ENCODE assay signal across 27 cellular contexts in the genomic region with DNA sequence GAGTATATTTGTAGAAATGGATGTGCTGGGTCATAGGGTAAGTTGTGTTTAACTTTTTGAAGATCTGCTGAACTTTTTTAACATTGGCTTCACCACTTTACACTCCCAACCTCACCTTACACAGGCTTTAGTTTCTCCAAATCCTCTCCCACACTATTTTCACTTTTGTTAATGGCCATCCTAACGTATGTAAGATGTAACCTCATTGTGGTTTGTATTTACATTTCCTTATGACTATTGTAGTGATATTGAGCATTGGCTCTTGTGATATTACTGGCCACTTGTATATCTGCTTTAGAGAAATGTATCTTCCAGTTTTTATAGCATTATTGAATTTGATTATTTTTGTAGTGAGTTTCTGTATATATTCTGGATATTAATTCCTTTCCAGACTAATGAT.
"Had no signal": no experiment of that assay in that cellular context is flagged by ENCODE, and none has a peak within 500 bp of the region (broad histone marks: within the 10 kb centered on the region; RNA-seq: fewer than 3 reads in every experiment).

No MANE protein-coding gene starts in this region.

- H3K4me3 ChIP-seq: esophagus muscularis mucosa, heart left ventricle, ovary, skin epidermis, suprapubic skin, tibial artery had no signal

- H3K27ac ChIP-seq: esophagus muscularis mucosa, foreskin keratinocyte, heart left ventricle, ovary, skin epidermis, suprapubic skin, tibial artery had no signal

- H3K9me3 Mint-ChIP-seq: activated B cell treated with CpG ODN at 0.5 μM for 24 hours; activated naive CD4-positive, alpha-beta T cell treated with anti-CD3 and anti-CD28 coated beads, Interleukin-2, amount 50 U/mL, for 24 hours; activated T-cell treated with anti-CD3 and anti-CD28 coated beads, Interleukin-2, amount 50 U/mL, for 4 hours; activated T-helper 2 cell treated with anti-CD3 and anti-CD28 coated beads, Interferon-gamma antibody, Interleukin-2, Interleukin-4, amounts not matched to agents 10 μg/mL and 5 μg/mL and 100 μg/mL, durations not matched to agents 14 hours and 24 hours and 36 hours; immature natural killer cell; memory B cell; naive thymus-derived CD4-positive, alpha-beta T cell; stimulated activated memory B cell treated with anti-CD40 and anti-IgM and Interleukin-4, amounts not matched to agents 10 μg/mL and 1 μg/mL and 100 μg/mL, for 72 hours; T-helper 2 cell treated with Interferon-gamma antibody and Interleukin-4, amounts not matched to agents 5 μg/mL and 100 μg/mL, for 36 hours had no signal

- ATAC-seq: activated T-cell treated with anti-CD3 and anti-CD28 coated beads, Interleukin-2, amount 50 U/mL, for 4 hours; foreskin keratinocyte; heart left ventricle; left colon; naive thymus-derived CD4-positive, alpha-beta T cell; sciatic nerve; stimulated activated memory B cell treated with anti-CD40 and anti-IgM and Interleukin-4, amounts not matched to agents 10 μg/mL and 1 μg/mL and 100 μg/mL, for 72 hours had no signal

- H3K27ac Mint-ChIP-seq: activated B cell treated with CpG ODN at 0.5 μM for 24 hours; activated naive CD4-positive, alpha-beta T cell treated with anti-CD3 and anti-CD28 coated beads, Interleukin-2, amount 50 U/mL, for 24 hours; activated T-helper 2 cell treated with anti-CD3 and anti-CD28 coated beads, Interferon-gamma antibody, Interleukin-2, Interleukin-4, amounts not matched to agents 10 μg/mL and 5 μg/mL and 100 μg/mL, durations not matched to agents 14 hours and 24 hours and 36 hours; immature natural killer cell; naive thymus-derived CD4-positive, alpha-beta T cell; progenitor cell of endocrine pancreas; stimulated activated memory B cell treated with anti-CD40 and anti-IgM and Interleukin-4, amounts not matched to agents 10 μg/mL and 1 μg/mL and 100 μg/mL, for 72 hours; T-helper 2 cell treated with Interferon-gamma antibody and Interleukin-4, amounts not matched to agents 5 μg/mL and 100 μg/mL, for 36 hours had no signal

- H3K4me1 Mint-ChIP-seq: activated naive CD4-positive, alpha-beta T cell treated with anti-CD3 and anti-CD28 coated beads, Interleukin-2, amount 50 U/mL, for 24 hours; immature natural killer cell; stimulated activated memory B cell treated with anti-CD40 and anti-IgM and Interleukin-4, amounts not matched to agents 10 μg/mL and 1 μg/mL and 100 μg/mL, for 72 hours had no signal

- H3K4me1 ChIP-seq: esophagus muscularis mucosa, foreskin keratinocyte, heart left ventricle, suprapubic skin, tibial artery had no signal

- H3K36me3 ChIP-seq: ovary, tibial artery had no signal

- H3K9me3 ChIP-seq: esophagus muscularis mucosa, heart left ventricle, ovary, suprapubic skin, tibial artery had no signal

- H3K27me3 Mint-ChIP-seq: activated B cell treated with CpG ODN at 0.5 μM for 24 hours; activated naive CD4-positive, alpha-beta T cell treated with anti-CD3 and anti-CD28 coated beads, Interleukin-2, amount 50 U/mL, for 24 hours; memory B cell; naive thymus-derived CD4-positive, alpha-beta T cell; progenitor cell of endocrine pancreas; stimulated activated memory B cell treated with anti-CD40 and anti-IgM and Interleukin-4, amounts not matched to agents 10 μg/mL and 1 μg/mL and 100 μg/mL, for 72 hours had no signal

- DNase-seq: activated B cell treated with CpG ODN at 0.5 μM for 24 hours; activated CD4-positive, alpha-beta T cell treated with anti-CD3 and anti-CD28 coated beads, Interleukin-2, amount 50 U/mL, for 4 hours; activated T-cell treated with anti-CD3 and anti-CD28 coated beads, Interleukin-2, amount 50 U/mL, for 4 hours; anterior cingulate cortex; dermis blood vessel endothelial cell; effector CD4-positive, alpha-beta T cell; foreskin keratinocyte; heart left ventricle; hypothalamus; immature natural killer cell; kidney; left colon; midbrain; naive thymus-derived CD4-positive, alpha-beta T cell; ovary; stimulated activated CD4-positive, alpha-beta T cell treated with anti-CD3 and anti-CD28 coated beads, Interleukin-4, amount 100 ng/mL, for 24 hours; tibial artery had no signal

- H3K27me3 ChIP-seq: esophagus muscularis mucosa, foreskin keratinocyte, heart left ventricle, ovary, suprapubic skin, tibial artery had no signal

- H3K4me3 Mint-ChIP-seq: activated B cell treated with CpG ODN at 0.5 μM for 24 hours; activated naive CD4-positive, alpha-beta T cell treated with anti-CD3 and anti-CD28 coated beads, Interleukin-2, amount 50 U/mL, for 24 hours; activated T-cell treated with anti-CD3 and anti-CD28 coated beads, Interleukin-2, amount 50 U/mL, for 4 hours; memory B cell; naive thymus-derived CD4-positive, alpha-beta T cell; stimulated activated memory B cell treated with anti-CD40 and anti-IgM and Interleukin-4, amounts not matched to agents 10 μg/mL and 1 μg/mL and 100 μg/mL, for 72 hours; T-helper 2 cell treated with Interferon-gamma antibody and Interleukin-4, amounts not matched to agents 5 μg/mL and 100 μg/mL, for 36 hours had no signal
